ENCODE assay signal across 18 cellular contexts in the genomic region with DNA sequence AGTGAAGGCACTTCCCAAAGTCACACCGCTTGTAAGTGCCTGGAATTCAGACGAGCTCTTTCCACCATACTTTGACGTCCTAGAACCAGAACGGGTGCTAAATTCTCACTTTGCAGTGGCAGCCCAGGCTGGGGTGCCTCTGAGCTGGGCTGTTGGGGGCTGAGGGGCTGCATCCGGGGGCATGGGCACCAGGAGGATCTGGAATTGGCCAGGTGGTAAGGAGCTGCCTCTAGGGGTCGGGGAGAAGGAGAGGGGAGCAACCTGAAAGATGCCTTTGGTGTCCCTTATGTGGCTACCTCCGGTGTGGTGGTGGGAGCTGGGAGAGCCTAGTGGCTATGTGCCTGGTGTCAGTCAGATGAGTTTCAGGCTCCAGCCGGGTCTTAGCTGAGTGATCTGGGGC. TPM values are rescaled to one million over a fixed set of nuclear protein-coding genes. Genes with fewer than 3 reads are reported as not detected.
"Had no signal": no experiment of that assay in that cellular context is flagged by ENCODE, and none has a peak within 500 bp of the region (broad histone marks: within the 10 kb centered on the region; RNA-seq: fewer than 3 reads in every experiment).

No MANE protein-coding gene starts in this region.

- DNase-seq: activated CD4-positive, alpha-beta T cell treated with anti-CD3 and anti-CD28 coated beads for 4 hours; activated CD8-positive, alpha-beta T cell treated with anti-CD3 and anti-CD28 coated beads, Interleukin-2, amount 10 ng/mL, durations not matched to agents 7 days and 5 days; activated naive CD4-positive, alpha-beta T cell treated with anti-CD3 and anti-CD28 coated beads, Interleukin-2, amount 10 ng/mL, durations not matched to agents 7 days and 5 days; adrenal gland; body of pancreas; effector memory CD8-positive, alpha-beta T cell; hippocampal formation; mammary epithelial cell; stomach; T-helper 9 cell; transverse colon had no signal

- H3K4me3 Mint-ChIP-seq: activated CD8-positive, alpha-beta T cell treated with anti-CD3 and anti-CD28 coated beads, Interleukin-2, amount 10 ng/mL, durations not matched to agents 7 days and 5 days; activated naive CD4-positive, alpha-beta T cell treated with anti-CD3 and anti-CD28 coated beads, Interleukin-2, amount 10 ng/mL, durations not matched to agents 7 days and 5 days; activated T-helper 1 cell treated with anti-CD3 and anti-CD28 coated beads, Interleukin-12 subunit alpha, Interleukin-12 subunit beta, Interleukin-2, Interleukin-4 antibody, amounts not matched to agents 30 ng/mL and 10 ng/mL and 1 ng/mL, durations not matched to agents 14 hours and 24 hours and 36 hours; central memory CD8-positive, alpha-beta T cell; effector memory CD8-positive, alpha-beta T cell; natural killer cell treated with Interleukin-12 subunit alpha and Interleukin-12 subunit beta and Interleukin-15 and Interleukin-18, amount 100 ng/mL, for 72 hours had no signal

- H3K36me3 Mint-ChIP-seq: activated naive CD4-positive, alpha-beta T cell treated with anti-CD3 and anti-CD28 coated beads, Interleukin-2, amount 10 ng/mL, durations not matched to agents 7 days and 5 days; natural killer cell treated with Interleukin-12 subunit alpha and Interleukin-12 subunit beta and Interleukin-15 and Interleukin-18, amount 100 ng/mL, for 72 hours had no signal

- H3K27ac Mint-ChIP-seq: activated CD8-positive, alpha-beta T cell treated with anti-CD3 and anti-CD28 coated beads, Interleukin-2, amount 10 ng/mL, durations not matched to agents 7 days and 5 days; activated naive CD4-positive, alpha-beta T cell treated with anti-CD3 and anti-CD28 coated beads, Interleukin-2, amount 10 ng/mL, durations not matched to agents 7 days and 5 days; activated T-helper 1 cell treated with anti-CD3 and anti-CD28 coated beads, Interleukin-12 subunit alpha, Interleukin-12 subunit beta, Interleukin-2, Interleukin-4 antibody, amounts not matched to agents 30 ng/mL and 10 ng/mL and 1 ng/mL, durations not matched to agents 14 hours and 24 hours and 36 hours; effector memory CD8-positive, alpha-beta T cell; natural killer cell treated with Interleukin-12 subunit alpha and Interleukin-12 subunit beta and Interleukin-15 and Interleukin-18, amount 100 ng/mL, for 72 hours had no signal

- H3K4me1 Mint-ChIP-seq: activated naive CD4-positive, alpha-beta T cell treated with anti-CD3 and anti-CD28 coated beads, Interleukin-2, amount 10 ng/mL, durations not matched to agents 7 days and 5 days had no signal

- H3K27ac ChIP-seq: adrenal gland, body of pancreas, epithelial cell of prostate, skin epidermis, stomach, transverse colon, VCaP had no signal

- H3K36me3 ChIP-seq: adrenal gland, transverse colon had no signal

- H3K4me3 ChIP-seq: adrenal gland, body of pancreas, skin epidermis, transverse colon had no signal

- H3K9me3 ChIP-seq: adrenal gland, body of pancreas, gastroesophageal sphincter, stomach, transverse colon had no signal

- H3K27me3 ChIP-seq: body of pancreas, gastroesophageal sphincter had no signal

- H3K9me3 Mint-ChIP-seq: activated naive CD4-positive, alpha-beta T cell treated with anti-CD3 and anti-CD28 coated beads, Interleukin-2, amount 10 ng/mL, durations not matched to agents 7 days and 5 days; activated T-helper 1 cell treated with anti-CD3 and anti-CD28 coated beads, Interleukin-12 subunit alpha, Interleukin-12 subunit beta, Interleukin-2, Interleukin-4 antibody, amounts not matched to agents 30 ng/mL and 10 ng/mL and 1 ng/mL, durations not matched to agents 14 hours and 24 hours and 36 hours; central memory CD8-positive, alpha-beta T cell; effector memory CD8-positive, alpha-beta T cell; natural killer cell treated with Interleukin-12 subunit alpha and Interleukin-12 subunit beta and Interleukin-15 and Interleukin-18, amount 100 ng/mL, for 72 hours had no signal

- ATAC-seq: body of pancreas; effector memory CD8-positive, alpha-beta T cell; gastroesophageal sphincter; natural killer cell treated with Interleukin-12 subunit alpha and Interleukin-12 subunit beta and Interleukin-15 and Interleukin-18, amount 100 ng/mL, for 72 hours had no signal

RNA-seq across cellular contexts. Expression of a gene that starts 7.1 kb away (rescaled TPM):
- total RNA-seq: mammary epithelial cell; natural killer cell treated with Interleukin-12 subunit alpha and Interleukin-12 subunit beta and Interleukin-15 and Interleukin-18, amount 100 ng/mL, for 72 hours had no signal
- polyA plus RNA-seq: mammary epithelial cell had no signal
